Comparison of ENCODE assay signal across 9 cellular contexts in genomic region chr16:11667221-11667823, GRCh38. TPM values are rescaled to one million over a fixed set of nuclear protein-coding genes. Genes with fewer than 3 reads are reported as not detected.
A peak's percentile ranks its signal among the peaks of the same experiment; 100 is the strongest.
DNase-seq lines count a peak whose midpoint lies in the region; ATAC-seq, FAIRE-seq and TF ChIP-seq lines count a peak whose summit lies in the region.
"Had no signal": no experiment of that assay in that cellular context is flagged by ENCODE, and none has a peak within 500 bp of the region (broad histone marks: within the 10 kb centered on the region; RNA-seq: fewer than 3 reads in every experiment).

No MANE protein-coding gene starts in this region.

- TF ChIP-seq CTCF in CD14-positive monocyte (IDR thresholded peaks at IDR 0.05), result no peak
- TF ChIP-seq CTCF in GM12878 (IDR thresholded peaks at IDR 0.05 in 2 of 3, conservative IDR thresholded peaks at IDR 0.05 in 1 of 3; ENCODE audit: control insufficient read depth in 2 of 3, extremely low read depth in 1 of 3, insufficient read depth in 1 of 3, low read depth in 3 of 3, low read length in 3 of 3), result no peak
- TF ChIP-seq CTCF in neural progenitor cell (IDR thresholded peaks at IDR 0.05), result no peak

- H3K9me3 Mint-ChIP-seq in CD14-positive monocyte (peaks cover 0 to 4% (median 0%) of the 10 kb centered on the region in 7 donors), neural progenitor cell (no peaks in the 10 kb centered on the region)

- H3K9me3 ChIP-seq in HUES48 (ENCODE audit: control insufficient read depth, insufficient read depth, low read length) (no peaks in the 10 kb centered on the region), GM12878 (replicated peaks; ENCODE audit: control insufficient read depth, insufficient read depth, low read length) (no peaks in the 10 kb centered on the region), neural progenitor cell (ENCODE audit: low read depth) (no peaks in the 10 kb centered on the region)

- H3K4me1 ChIP-seq in HUES48 (ENCODE audit: control insufficient read depth, insufficient read depth, low read length) (peaks cover 26% of the 10 kb centered on the region), GM12878 (ENCODE audit: control insufficient read depth, insufficient read depth, low read length) (peaks cover 38% of the 10 kb centered on the region), neural progenitor cell (peaks cover 32% of the 10 kb centered on the region)

- intact Hi-C loops in CD14-positive monocyte (cut with micrococcal nuclease) (loop anchor here in 1 of 2 donors (5.0 kb wide), 1 partner anchor 35 kb away; no protein-coding TSS in a partner anchor), GM12878 (cut with micrococcal nuclease; ENCODE audit: unreplicated experiment) (no loop called here)

- BruUV-seq in GM12878 (replicated peaks; lab: Mats Ljungman, UMichigan), result no TSS peak

- in situ Hi-C loops in GM12878 (cut with MboI), result loop anchor here (25.0 kb wide), 1 partner anchor 705 kb away; no protein-coding TSS in a partner anchor

- no peak for TF ChIP-seq EP300 in GM12878 (IDR thresholded peaks at IDR 0.05; ENCODE audit: borderline replicate concordance in 1 of 2, control insufficient read depth in 1 of 2, low read depth in 2 of 2, low read length in 2 of 2)

- H3K27me3 Mint-ChIP-seq in CD14-positive monocyte (ENCODE audit: low read depth in 3 of 3) (peaks cover 14 to 23% (median 18%) of the 10 kb centered on the region in 3 donors), neural progenitor cell (ENCODE audit: insufficient read depth, low read depth) (peaks cover 6% of the 10 kb centered on the region)

- 0 out of 2 replicates have a peak, but pooled peaks cover 5% of the 10 kb centered on the region for H3K27me3 ChIP-seq in HUES48 (ENCODE audit: control insufficient read depth, insufficient read depth, low read length)
- no peaks in the 10 kb centered on the region for H3K27me3 ChIP-seq in GM12878 (replicated peaks in 1 of 2; ENCODE audit: control insufficient read depth in 2 of 2, insufficient read depth in 2 of 2, low read length in 1 of 2)
- H3K27me3 ChIP-seq in neural progenitor cell, result no peaks in the 10 kb centered on the region

- ATAC-seq in GM12878, result no peak
- no peak for ATAC-seq in HG02840 (IDR thresholded peaks at IDR 0.05; ENCODE audit: low FRiP score, unreplicated experiment)
- ATAC-seq in HG02763 (IDR thresholded peaks at IDR 0.05; ENCODE audit: unreplicated experiment), result no peak

- H3K36me3 ChIP-seq in HUES48 (ENCODE audit: control insufficient read depth, insufficient read depth, low read length) (no peaks in the 10 kb centered on the region), GM12878 (ENCODE audit: control insufficient read depth in 2 of 2, insufficient read depth in 2 of 2, low read length in 1 of 2) (peaks cover 0 to 1% of the 10 kb centered on the region in 2 experiments; a peak in 1 of 4 replicates), neural progenitor cell (no peaks in the 10 kb centered on the region)
- H3K36me3 ChIP-seq: WERI-Rb-1 had no signal

- DNase-seq in CD14-positive monocyte (ENCODE audit: low spot score) (no peak), GM12878 (ENCODE audit: low read depth, low spot score) (no peak), neural progenitor cell (ENCODE audit: low spot score) (peak; percentile 27), HTR-8/SVneo (ENCODE audit: insufficient read length, low spot score) (no peak), SKM-1 treated with dmso at 0.1 percent for 144 hours (lab: John Stamatoyannopoulos, UW; ENCODE audit: unreplicated experiment) (no peak)

- no peak for TF ChIP-seq RAD21 in GM12878 (IDR thresholded peaks at IDR 0.05; ENCODE audit: insufficient read depth, low read depth, low read length)

- H3K4me3 Mint-ChIP-seq in CD14-positive monocyte (peak overlapping the region; percentile 51 to 59), neural progenitor cell (peak overlapping the region; percentile 85)

- H3K4me3 ChIP-seq in HUES48 (ENCODE audit: low read depth, low read length) (peak overlapping the region; percentile 62; the same call in 1 of the 2 replicates), GM12878 (no peak overlapping the region), neural progenitor cell (peak overlapping the region; percentile 43)

- peaks cover 4% of the 10 kb centered on the region; the same call in 1 of the 2 replicates for H4K20me1 ChIP-seq in GM12878 (ENCODE audit: control insufficient read depth, insufficient read depth)
- H4K20me1 ChIP-seq in neural progenitor cell (ENCODE audit: low read depth), result peaks cover 34% of the 10 kb centered on the region

- H3K4me2 ChIP-seq in GM12878 (ENCODE audit: control insufficient read depth, insufficient read depth), result peak overlapping the region; percentile 43
- peak overlapping the region; percentile 67 for H3K4me2 ChIP-seq in neural progenitor cell

- RAD21 ChIA-PET in GM12878 (lab: Charles Lee; ENCODE audit: unreplicated experiment), result interaction anchor here (1.2 to 1.4 kb wide), 2 partner anchors 21 to 76 kb away, joined by 3 to 4 read pairs; no protein-coding TSS in a partner anchor

- no peak for TF ChIP-seq POLR2A in GM12878 (IDR thresholded peaks at IDR 0.05; ENCODE audit: low read depth, low read length)

- H2AFZ ChIP-seq in GM12878 (ENCODE audit: control insufficient read depth, low read depth, low read length) (no peak overlapping the region), neural progenitor cell (replicated peaks) (no peak overlapping the region)

- H3K27ac Mint-ChIP-seq in CD14-positive monocyte, result peak overlapping the region in 5 of 7 donors; percentile 53 to 78 (median 70)
- no peak overlapping the region for H3K27ac Mint-ChIP-seq in neural progenitor cell

- H3F3A ChIP-seq in neural progenitor cell (ENCODE audit: low read depth), result peaks cover 30% of the 10 kb centered on the region

- H3K79me2 ChIP-seq in GM12878 (ENCODE audit: control insufficient read depth, insufficient read depth, low read length), result peaks cover 36% of the 10 kb centered on the region
- peaks cover 38% of the 10 kb centered on the region for H3K79me2 ChIP-seq in neural progenitor cell (ENCODE audit: low read depth)

- 59% methylated on average over 11 of the region's 11 CpGs for WGBS in GM12878 (ENCODE audit: insufficient coverage, insufficient replicate concordance, low lambda C conversion rate, missing lambda C conversion rate)

- POLR2A ChIA-PET in GM12878 (lab: Charles Lee), result interaction anchor here (0.6 to 7.1 kb wide), 3 partner anchors 21 to 69 kb away, joined by 4 to 39 read pairs (median 4); no protein-coding TSS in a partner anchor

- SMC1A ChIA-PET in GM12878 (lab: Charles Lee; ENCODE audit: uncharacterized antibody, unreplicated experiment), result interaction anchor here (1.1 to 4.8 kb wide), 3 partner anchors 12 to 101 kb away, joined by 3 to 43 read pairs (median 6); no protein-coding TSS in a partner anchor

- H3K4me1 Mint-ChIP-seq in CD14-positive monocyte (peaks cover 46% of the 10 kb centered on the region), neural progenitor cell (peaks cover 44% of the 10 kb centered on the region)

- H3K27ac ChIP-seq in HUES48 (ENCODE audit: low read depth, low read length) (no peak overlapping the region), GM12878 (ENCODE audit: control insufficient read depth, insufficient read depth) (no peak overlapping the region), neural progenitor cell (no peak overlapping the region)

- H3K9ac ChIP-seq in HUES48 (ENCODE audit: low read depth, low read length) (no peak overlapping the region), GM12878 (ENCODE audit: control insufficient read depth, insufficient read depth, low read length) (no peak overlapping the region; the same call in 1 of the 2 replicates), neural progenitor cell (no peak overlapping the region)

- peaks cover 17 to 18% of the 10 kb centered on the region in 2 donors for H3K36me3 Mint-ChIP-seq in CD14-positive monocyte
- H3K36me3 Mint-ChIP-seq in neural progenitor cell, result no peaks in the 10 kb centered on the region

- CTCF ChIA-PET in GM12878 (lab: Yijun Ruan, JAX), result interaction anchor here (0.9 to 2.5 kb wide), 8 partner anchors 14 to 261 kb away, joined by 3 to 9 read pairs (median 3); partner anchors contain the start of gene TXNDC11

- FAIRE-seq in GM12878 (lab: Jason Lieb, UNC), result no peak
- no peak for FAIRE-seq in HTR-8/SVneo (lab: Jason Lieb, UNC)

TF ChIP-seq in GM12878, 131 proteins besides CTCF, POLR2A, EP300 and RAD21:
- TF ChIP-seq MEF2A (IDR thresholded peaks at IDR 0.05; ENCODE audit: insufficient read depth, low read depth, low read length) (0 out of 2 replicates have a peak, but pooled peaks have one; percentile 3), NR2C2 (IDR thresholded peaks at IDR 0.05; ENCODE audit: borderline replicate concordance, control insufficient read depth, insufficient read length, low read depth) (no peak), CEBPB (IDR thresholded peaks at IDR 0.05; ENCODE audit: borderline replicate concordance in 1 of 2, low read depth in 2 of 2, low read length in 2 of 2) (no peak), NR2F1 (conservative IDR thresholded peaks at IDR 0.05) (no peak)

RNA-seq across cellular contexts. Expression of gene SNN, which starts 0.9 kb away (rescaled TPM):
- polyA plus RNA-seq in CD14-positive monocyte (100 to 1,000 TPM in 1 of 2 donors, 10 to 100 TPM in 1; 91.7 to 111 TPM), GM12878 (2011; rRNA removed) (32.8 and 43.4 TPM in 2 replicates), GM12878 (2014; fragmentation: Illumina TruSeq; extraction: Trizol) (26.5 and 32.4 TPM in 2 replicates), GM12878 (2014; fragmentation: Nextera tagmentation; extraction: Ambion mirVana) (1 to 10 TPM; 2.2 to 5.2 TPM), GM12878 (2014; rRNA removed) (40.0 and 42.4 TPM in 2 replicates), GM12878 (2016; fragmentation: Nextera tagmentation; extraction: Ambion mirVana) (10 to 100 TPM; 17.4 to 22.6 TPM)
- 34.4 and 35.4 TPM in 2 replicates for total RNA-seq in GM12878 (2013; cell fraction: nucleolus; rRNA removed)
- total RNA-seq in GM12878 (2014; rRNA removed) (25.6 and 28.2 TPM in 2 replicates), GM12878 (2014; rRNA removed; fragmentation: Illumina TruSeq; extraction: Trizol) (26.9 and 27.3 TPM in 2 replicates), GM12878 (2021) (38.5 and 40.4 TPM in 2 replicates), neural progenitor cell (ENCODE audit: low replicate concordance) (48.7 and 84.2 TPM in 2 replicates)
- 15.3 TPM for polyA plus RNA-seq in GM12878 (2011; ENCODE audit: low read depth)
- 35.7 and 49.6 TPM in 2 replicates for polyA plus RNA-seq in GM12878 (2011; cell fraction: cytosol; rRNA removed)
- polyA plus RNA-seq in GM12878 (2011; cell fraction: nucleus; rRNA removed), result 25.6 and 27.0 TPM in 2 replicates
- polyA plus RNA-seq in GM12878 (2012), result 19.4 and 29.5 TPM in 2 replicates
- 17.0 and 24.5 TPM in 2 replicates for polyA minus RNA-seq in GM12878 (2011; rRNA and poly(A)+ RNA removed)
- 10.7 and 12.4 TPM in 2 replicates for polyA minus RNA-seq in GM12878 (2011; cell fraction: cytosol; rRNA and poly(A)+ RNA removed)
- polyA minus RNA-seq in GM12878 (2011; cell fraction: nucleus; rRNA and poly(A)+ RNA removed), result 9.7 and 16.1 TPM in 2 replicates
